9 cellular contexts compared by ENCODE assay signal in genomic region chr18:8367217-8367988, GRCh38.
A peak's percentile ranks its signal among the peaks of the same experiment; 100 is the strongest.
DNase-seq lines count a peak whose midpoint lies in the region; ATAC-seq and TF ChIP-seq lines count a peak whose summit lies in the region.
"Had no signal": no experiment of that assay in that cellular context is flagged by ENCODE, and none has a peak within 500 bp of the region (broad histone marks: within the 10 kb centered on the region; RNA-seq: fewer than 3 reads in every experiment).

No MANE protein-coding gene starts in this region.

- H3K4me1 ChIP-seq in mucosa of stomach (ENCODE audit: control insufficient read depth, insufficient read depth, low read length) (no peaks in the 10 kb centered on the region), uterus (no peaks in the 10 kb centered on the region)

- H3K27me3 ChIP-seq in mucosa of stomach (ENCODE audit: control insufficient read depth, insufficient read depth, low read length), result peaks cover 4% of the 10 kb centered on the region
- no peaks in the 10 kb centered on the region for H3K27me3 ChIP-seq in uterus

- intact Hi-C loops in uterus (cut with DNase I; ENCODE audit: low total_unique reads), result no loop called here

- peaks cover 36% of the 10 kb centered on the region for H3K27me3 Mint-ChIP-seq in T-helper 2 cell treated with Interferon-gamma antibody and Interleukin-4, amounts not matched to agents 5 μg/mL and 100 μg/mL, for 36 hours (ENCODE audit: low read depth)
- peaks cover 2% of the 10 kb centered on the region for H3K27me3 Mint-ChIP-seq in endothelial cell (ENCODE audit: unreplicated experiment)

- H3K36me3 ChIP-seq in mucosa of stomach (ENCODE audit: control insufficient read depth, insufficient read depth, low read length), result no peaks in the 10 kb centered on the region
- H3K36me3 ChIP-seq in uterus, result no peaks in the 10 kb centered on the region

- peak; percentile 39 for DNase-seq in DMS 273 treated with DMSO at 0.1 percent for 48 hours (lab: John Stamatoyannopoulos, UW)
- peak; percentile 23 for DNase-seq in HPDE6-E6E7 (ENCODE audit: extremely low spot score)
- peak; percentile 4 for DNase-seq in T-helper 2 cell treated with Interferon-gamma antibody and Interleukin-4, amounts not matched to agents 5 μg/mL and 100 μg/mL, for 36 hours (ENCODE audit: low spot score)
- peak; percentile 79 for DNase-seq in endothelial cell (ENCODE audit: low spot score)
- peak in 1 of 2 donors; percentile 26 for DNase-seq in uterus
- no peak for DNase-seq in NOMO-1 treated with DMSO at 0.1 percent for 48 hours (lab: John Stamatoyannopoulos, UW; ENCODE audit: unreplicated experiment)

- H3K9me3 Mint-ChIP-seq in T-helper 2 cell treated with Interferon-gamma antibody and Interleukin-4, amounts not matched to agents 5 μg/mL and 100 μg/mL, for 36 hours, result no peaks in the 10 kb centered on the region
- H3K9me3 Mint-ChIP-seq in endothelial cell (ENCODE audit: unreplicated experiment), result no peaks in the 10 kb centered on the region

- no peak for ATAC-seq in HG02763 (IDR thresholded peaks at IDR 0.05; ENCODE audit: unreplicated experiment)

- peak; percentile 52 for TF ChIP-seq CTCF in endothelial cell (IDR thresholded peaks at IDR 0.05; ENCODE audit: unreplicated experiment)
- peak in 3 of 4 experiments; percentile 8 to 30 (median 30) for TF ChIP-seq CTCF in uterus (IDR thresholded peaks at IDR 0.05)

- peak overlapping the region; percentile 44 for H3K9ac ChIP-seq in mucosa of stomach (ENCODE audit: low read length)
- H3K9ac ChIP-seq: KMS-11 had no signal

- H3K4me3 ChIP-seq in mucosa of stomach (ENCODE audit: low read length) (peak overlapping the region; percentile 17), uterus (peak overlapping the region in 1 of 2 donors; percentile 25)

- H3K27ac Mint-ChIP-seq in T-helper 2 cell treated with Interferon-gamma antibody and Interleukin-4, amounts not matched to agents 5 μg/mL and 100 μg/mL, for 36 hours, result no peak overlapping the region
- H3K27ac Mint-ChIP-seq in endothelial cell (ENCODE audit: unreplicated experiment), result no peak overlapping the region

- no peaks in the 10 kb centered on the region for H3K9me3 ChIP-seq in mucosa of stomach (ENCODE audit: control insufficient read depth, low read length)
- H3K9me3 ChIP-seq in uterus, result no peaks in the 10 kb centered on the region

- no peak overlapping the region for H3K27ac ChIP-seq in uterus
- H3K27ac ChIP-seq: KMS-11 had no signal

- no peaks in the 10 kb centered on the region for H3K36me3 Mint-ChIP-seq in T-helper 2 cell treated with Interferon-gamma antibody and Interleukin-4, amounts not matched to agents 5 μg/mL and 100 μg/mL, for 36 hours (ENCODE audit: low read depth)
- H3K36me3 Mint-ChIP-seq in endothelial cell (ENCODE audit: low read depth, unreplicated experiment), result peaks cover 16% of the 10 kb centered on the region

- TF ChIP-seq POLR2A in uterus (IDR thresholded peaks at IDR 0.05), result no peak

- no peaks in the 10 kb centered on the region for H3K4me1 Mint-ChIP-seq in T-helper 2 cell treated with Interferon-gamma antibody and Interleukin-4, amounts not matched to agents 5 μg/mL and 100 μg/mL, for 36 hours (ENCODE audit: low read depth)
- H3K4me1 Mint-ChIP-seq in endothelial cell (ENCODE audit: unreplicated experiment), result peaks cover 8% of the 10 kb centered on the region

- H3K4me3 Mint-ChIP-seq in T-helper 2 cell treated with Interferon-gamma antibody and Interleukin-4, amounts not matched to agents 5 μg/mL and 100 μg/mL, for 36 hours, result peak overlapping the region; percentile 44
- H3K4me3 Mint-ChIP-seq in endothelial cell (ENCODE audit: unreplicated experiment), result no peak overlapping the region
